11 cellular contexts compared by ENCODE assay signal in the genomic region with DNA sequence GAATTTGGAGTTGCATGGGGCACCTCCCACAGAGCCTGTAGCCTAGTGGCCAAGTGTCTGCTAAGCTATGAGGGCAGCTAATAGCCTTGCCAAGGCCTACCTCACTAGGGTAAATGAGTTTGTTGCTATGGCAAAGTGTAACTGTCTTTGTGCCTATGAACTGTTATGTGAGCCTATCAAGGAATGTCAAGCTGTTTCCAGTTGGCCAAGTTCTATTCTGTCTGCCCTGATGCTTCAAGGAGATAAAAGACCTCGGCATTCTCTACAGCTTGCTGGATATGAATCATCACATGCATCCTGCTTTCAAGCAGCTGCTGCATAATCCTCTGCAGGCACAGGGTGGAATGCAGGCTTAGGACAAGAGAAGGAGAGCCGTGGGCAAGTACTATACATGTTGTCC.
A peak's percentile ranks its signal among the peaks of the same experiment; 100 is the strongest.
DNase-seq lines count a peak whose midpoint lies in the region; ATAC-seq, FAIRE-seq and TF ChIP-seq lines count a peak whose summit lies in the region.
"Had no signal": no experiment of that assay in that cellular context is flagged by ENCODE, and none has a peak within 500 bp of the region (broad histone marks: within the 10 kb centered on the region; RNA-seq: fewer than 3 reads in every experiment).

No MANE protein-coding gene starts in this region.

- dilution Hi-C loops in keratinocyte (cut with MboI; ENCODE audit: extremely low pct_ligation_motif_present, low sequenced_read_pairs) = no loop called here

- DNase-seq in AG09309 (ENCODE audit: low read depth) (peak; percentile 84), HS-27A (ENCODE audit: low read depth) (peak; percentile 62), astrocyte of the spinal cord (ENCODE audit: low read depth, low spot score) (peak; percentile 89), keratinocyte (ENCODE audit: low read depth, low spot score) (peak; percentile 83), NCI-H1092 (lab: John Stamatoyannopoulos, UW) (no peak), cortex of kidney (lab: John Stamatoyannopoulos, UW) (no peak)
- no peak for DNase-seq in stimulated activated naive B cell treated with anti-CD40 and anti-IgM and Interleukin-4, amounts not matched to agents 10 μg/mL and 1 μg/mL and 100 μg/mL, for 72 hours
- DNase-seq: activated CD4-positive, alpha-beta memory T cell treated with anti-CD3 and anti-CD28 coated beads for 36 hours; nephron progenitor cell; stimulated activated naive CD8-positive, alpha-beta T cell treated with anti-CD3 and anti-CD28 coated beads, Interleukin-15, amount 100 ng/mL, for 72 hours had no signal

- no peaks in the 10 kb centered on the region for H4K20me1 ChIP-seq in keratinocyte (ENCODE audit: control insufficient read depth, extremely low read depth, insufficient read depth, low read length)

- ATAC-seq in stimulated activated naive B cell treated with anti-CD40 and anti-IgM and Interleukin-4, amounts not matched to agents 10 μg/mL and 1 μg/mL and 100 μg/mL, for 72 hours (replicated peaks) = no peak
- ATAC-seq in GM19023 (IDR thresholded peaks at IDR 0.05; ENCODE audit: unreplicated experiment) = no peak
- ATAC-seq: stimulated activated naive CD8-positive, alpha-beta T cell treated with anti-CD3 and anti-CD28 coated beads, Interleukin-15, amount 100 ng/mL, for 72 hours had no signal

- H3K9me3 Mint-ChIP-seq in stimulated activated naive B cell treated with anti-CD40 and anti-IgM and Interleukin-4, amounts not matched to agents 10 μg/mL and 1 μg/mL and 100 μg/mL, for 72 hours = no peaks in the 10 kb centered on the region
- H3K9me3 Mint-ChIP-seq: activated CD4-positive, alpha-beta memory T cell treated with anti-CD3 and anti-CD28 coated beads for 36 hours; nephron progenitor cell; stimulated activated naive CD8-positive, alpha-beta T cell treated with anti-CD3 and anti-CD28 coated beads, Interleukin-15, amount 100 ng/mL, for 72 hours had no signal

- H3K4me3 Mint-ChIP-seq in stimulated activated naive B cell treated with anti-CD40 and anti-IgM and Interleukin-4, amounts not matched to agents 10 μg/mL and 1 μg/mL and 100 μg/mL, for 72 hours = no peak overlapping the region
- H3K4me3 Mint-ChIP-seq: activated CD4-positive, alpha-beta memory T cell treated with anti-CD3 and anti-CD28 coated beads for 36 hours; nephron progenitor cell; stimulated activated naive CD8-positive, alpha-beta T cell treated with anti-CD3 and anti-CD28 coated beads, Interleukin-15, amount 100 ng/mL, for 72 hours had no signal

- in situ Hi-C loops in astrocyte of the spinal cord (cut with HindIII; ENCODE audit: low sequenced_read_pairs) = no loop called here

- peaks cover 12 to 20% of the 10 kb centered on the region in 2 donors for H3K27me3 Mint-ChIP-seq in stimulated activated naive B cell treated with anti-CD40 and anti-IgM and Interleukin-4, amounts not matched to agents 10 μg/mL and 1 μg/mL and 100 μg/mL, for 72 hours

- no peak overlapping the region for H3K27ac ChIP-seq in keratinocyte (ENCODE audit: control insufficient read depth, insufficient read depth, low read length)

- H3K9me1 ChIP-seq in keratinocyte (ENCODE audit: control insufficient read depth, extremely low read depth, insufficient read depth, low read length) = no peaks in the 10 kb centered on the region

- TF ChIP-seq CTCF in AG09309 (IDR thresholded peaks at IDR 0.05; ENCODE audit: control insufficient read depth, insufficient read depth, low read depth, low read length, missing control alignments) (no peak), astrocyte of the spinal cord (IDR thresholded peaks at IDR 0.05; ENCODE audit: low read depth, low read length) (no peak), keratinocyte (optimal IDR thresholded peaks at IDR 0.05 in 1 of 3, IDR thresholded peaks at IDR 0.05 in 1 of 3, conservative IDR thresholded peaks at IDR 0.05 in 1 of 3; ENCODE audit: extremely low read depth in 1 of 3, insufficient read depth in 2 of 3, low read length in 3 of 3) (no peak)

- no peak overlapping the region for H3K27ac Mint-ChIP-seq in stimulated activated naive B cell treated with anti-CD40 and anti-IgM and Interleukin-4, amounts not matched to agents 10 μg/mL and 1 μg/mL and 100 μg/mL, for 72 hours
- H3K27ac Mint-ChIP-seq: activated CD4-positive, alpha-beta memory T cell treated with anti-CD3 and anti-CD28 coated beads for 36 hours; nephron progenitor cell had no signal

- no peaks in the 10 kb centered on the region for H3K9me3 ChIP-seq in keratinocyte (ENCODE audit: control insufficient read depth, low read depth, low read length)

- H3K27me3 ChIP-seq in keratinocyte (ENCODE audit: control insufficient read depth, extremely low read depth, insufficient read depth, low read length) = no peaks in the 10 kb centered on the region

- no peak overlapping the region for H2AFZ ChIP-seq in keratinocyte (ENCODE audit: control insufficient read depth, low read length)

- FAIRE-seq in keratinocyte (lab: Jason Lieb, UNC) = peak; percentile 98

- peaks cover 12% of the 10 kb centered on the region for H3K4me1 ChIP-seq in keratinocyte (ENCODE audit: control insufficient read depth, extremely low read depth, insufficient read depth, low read length)

- H3K36me3 ChIP-seq in keratinocyte (ENCODE audit: control insufficient read depth in 2 of 2, extremely low read depth in 1 of 2, insufficient read depth in 2 of 2, low read length in 2 of 2) = no peaks in the 10 kb centered on the region

- no peaks in the 10 kb centered on the region for H3K36me3 Mint-ChIP-seq in stimulated activated naive B cell treated with anti-CD40 and anti-IgM and Interleukin-4, amounts not matched to agents 10 μg/mL and 1 μg/mL and 100 μg/mL, for 72 hours
- H3K36me3 Mint-ChIP-seq: activated CD4-positive, alpha-beta memory T cell treated with anti-CD3 and anti-CD28 coated beads for 36 hours had no signal

- no peak overlapping the region for H3K9ac ChIP-seq in keratinocyte (ENCODE audit: control insufficient read depth, extremely low read depth, insufficient read depth, low read length)

- no peaks in the 10 kb centered on the region for H3K79me2 ChIP-seq in keratinocyte (ENCODE audit: control insufficient read depth, insufficient read depth, low read length)

- H3K4me2 ChIP-seq in keratinocyte (ENCODE audit: control insufficient read depth, extremely low read depth, insufficient read depth, low read depth, low read length) = peak overlapping the region; percentile 35

- no peak overlapping the region for H3K4me3 ChIP-seq in AG09309 (ENCODE audit: control insufficient read depth, low read depth, low read length)
- no peak overlapping the region for H3K4me3 ChIP-seq in astrocyte of the spinal cord (ENCODE audit: low read depth, low read length)
- no peak overlapping the region for H3K4me3 ChIP-seq in keratinocyte (ENCODE audit: control insufficient read depth in 2 of 3, extremely low read depth in 1 of 3, insufficient read depth in 2 of 3, low read depth in 1 of 3, low read length in 3 of 3)

- peaks cover 1 to 7% of the 10 kb centered on the region in 2 donors for H3K4me1 Mint-ChIP-seq in stimulated activated naive B cell treated with anti-CD40 and anti-IgM and Interleukin-4, amounts not matched to agents 10 μg/mL and 1 μg/mL and 100 μg/mL, for 72 hours
- H3K4me1 Mint-ChIP-seq: nephron progenitor cell had no signal

Comparison
In these comparisons a context has a peak if more than half of its experiments do, and no peak if none do; other contexts are left out.
1. DNase-seq: peak in AG09309 (single experiment), HS-27A (single experiment), astrocyte of the spinal cord (single experiment) and keratinocyte (single experiment); none in stimulated activated naive B cell treated with anti-CD40 and anti-IgM and Interleukin-4, amounts not matched to agents 10 μg/mL and 1 μg/mL and 100 μg/mL, for 72 hours (single experiment), NCI-H1092 (single experiment) and cortex of kidney (single experiment).